ENCODE assay signal across 21 cellular contexts in the genomic region with DNA sequence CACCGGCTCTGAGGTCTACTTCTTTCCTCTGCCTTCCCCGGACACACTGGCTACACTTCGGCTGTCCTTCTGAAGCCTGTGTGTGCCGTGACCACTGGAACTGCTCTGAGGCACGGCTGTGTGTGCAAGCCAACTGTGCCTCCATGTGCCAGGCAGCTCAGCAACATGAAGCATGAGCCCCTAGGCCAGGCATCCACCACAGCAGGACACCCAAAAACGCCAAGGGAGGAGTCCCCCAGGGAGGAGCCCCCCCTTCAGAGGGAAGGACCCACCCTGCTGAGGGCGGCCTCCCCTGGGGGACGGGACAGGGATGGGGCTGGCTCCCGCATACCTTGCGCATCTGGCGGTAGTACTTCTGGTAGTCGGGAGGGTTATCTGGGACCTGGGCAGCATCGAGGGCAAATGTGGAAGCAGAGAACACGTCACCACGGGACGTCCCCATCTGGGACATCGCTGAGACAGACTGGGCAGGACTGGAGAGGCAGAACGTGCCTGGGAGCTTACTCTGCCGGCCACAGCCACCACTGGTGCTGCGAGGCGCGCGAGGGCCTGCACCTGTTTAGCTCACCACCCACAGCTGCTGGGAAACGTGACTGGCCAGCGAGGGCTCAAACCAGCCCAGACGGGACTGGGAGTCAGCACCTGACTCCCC. TPM values are rescaled to one million over a fixed set of nuclear protein-coding genes. Genes with fewer than 3 reads are reported as not detected.
DNase-seq lines count a peak whose midpoint lies in the region; ATAC-seq, FAIRE-seq and TF ChIP-seq lines count a peak whose summit lies in the region.
"Had no signal": no experiment of that assay in that cellular context is flagged by ENCODE, and none has a peak within 500 bp of the region (broad histone marks: within the 10 kb centered on the region; RNA-seq: fewer than 3 reads in every experiment).

No MANE protein-coding gene starts in this region.

- DNase-seq in cardiac septum (ENCODE audit: low spot score) (peak; percentile 72), left ventricle myocardium superior (no peak), RWPE1 (ENCODE audit: low spot score) (no peak), HepG2 (ENCODE audit: low spot score) (no peak), spleen (peak; percentile 44), NCI-H2171 (lab: John Stamatoyannopoulos, UW) (no peak), NCI-H2029 (lab: John Stamatoyannopoulos, UW) (no peak), A673 (ENCODE audit: low spot score) (no peak)
- DNase-seq: CD4-positive, alpha-beta memory T cell; DMS79 treated with DMSO at 0.1 percent for 48 hours; NCI-H1694 treated with DMSO at 0.1 percent for 48 hours; NCI-H446 treated with DMSO at 0.1 percent for 48 hours; NCI-H748 treated with DMSO at 0.1 percent for 48 hours; PC-9 had no signal

- H3K36me3 ChIP-seq in HepG2 (replicated peaks in 1 of 2; ENCODE audit: control insufficient read depth in 1 of 2, insufficient read depth in 2 of 2, low read length in 2 of 2) (peaks cover 23 to 82% of the 10 kb centered on the region in 2 experiments), spleen (peaks cover 0 to 99% (median 53%) of the 10 kb centered on the region in 6 donors), A673 (ENCODE audit: insufficient read depth, low read length, poor library complexity, severe bottlenecking) (peaks cover 75% of the 10 kb centered on the region)

- H3K27me3 ChIP-seq in HepG2 (ENCODE audit: control insufficient read depth in 1 of 2, insufficient read depth in 2 of 2, low read length in 2 of 2) (no peaks in the 10 kb centered on the region), spleen (replicated peaks in 1 of 7) (no peaks in the 10 kb centered on the region), A673 (replicated peaks; ENCODE audit: insufficient read depth, low read depth, low read length, poor library complexity) (no peaks in the 10 kb centered on the region)

- no peak for TF ChIP-seq RAD21 in HepG2 (CRISPR knock-in tag; IDR thresholded peaks at IDR 0.05)

- 95% methylated on average over 8 of the region's 26 CpGs for WGBS in HepG2 (ENCODE audit: low lambda C conversion rate)
- WGBS in spleen, 5 donors: 89 to 94% (median 94%) methylated on average over 17 to 26 of the region's 26 CpGs

- TF ChIP-seq CTCF in RWPE1 (conservative IDR thresholded peaks at IDR 0.05; ENCODE audit: low read depth): no peak
- TF ChIP-seq CTCF in HepG2 (CRISPR knock-in tag; IDR thresholded peaks at IDR 0.05): no peak
- TF ChIP-seq CTCF in spleen (IDR thresholded peaks at IDR 0.05 in 8 of 11, conservative IDR thresholded peaks at IDR 0.05 in 3 of 11): no peak
- TF ChIP-seq CTCF in A673 (conservative IDR thresholded peaks at IDR 0.05; ENCODE audit: low read depth, low read length): no peak

- POLR2A ChIA-PET in RWPE1 (lab: Yijun Ruan, JAX; ENCODE audit: low non-redundant PET): no interaction called here
- POLR2A ChIA-PET in HepG2 (lab: Yijun Ruan, JAX): no interaction called here
- POLR2A ChIA-PET in A673 (lab: Charles Lee; ENCODE audit: low non-redundant PET): no interaction called here

- H2AFZ ChIP-seq in HepG2 (ENCODE audit: low read length): no peak overlapping the region
- H2AFZ ChIP-seq: PC-9 had no signal

- TF ChIP-seq POLR2A in HepG2 (IDR thresholded peaks at IDR 0.05; ENCODE audit: insufficient read depth in 1 of 2, low read depth in 2 of 2, low read length in 2 of 2) (peak in 1 of 2 experiments; percentile 32; a peak in 2 of 4 replicates), spleen (IDR thresholded peaks at IDR 0.05) (no peak)

- no peak overlapping the region for H3K4me3 ChIP-seq in HepG2 (replicated peaks in 1 of 3; ENCODE audit: insufficient read depth in 1 of 3, low read depth in 2 of 3, low read length in 3 of 3)
- H3K4me3 ChIP-seq in spleen: no peak overlapping the region
- no peak overlapping the region for H3K4me3 ChIP-seq in A673 (ENCODE audit: low read depth, low read length, poor library complexity, severe bottlenecking)
- H3K4me3 ChIP-seq: A549, PC-9 had no signal

- no peaks in the 10 kb centered on the region for H3K4me1 ChIP-seq in HepG2 (ENCODE audit: insufficient read depth, low read length)
- no peaks in the 10 kb centered on the region for H3K4me1 ChIP-seq in spleen
- no peaks in the 10 kb centered on the region for H3K4me1 ChIP-seq in A673 (ENCODE audit: insufficient read depth, low read length, poor library complexity, severe bottlenecking)
- H3K4me1 ChIP-seq: A549 had no signal

- ATAC-seq in left ventricle myocardium superior (no peak), HepG2 (no peak)
- ATAC-seq: A549, HCT116, Right ventricle myocardium inferior had no signal

- CTCF ChIA-PET in RWPE1 (lab: Yijun Ruan, JAX): no interaction called here
- CTCF ChIA-PET in HepG2 (lab: Yijun Ruan, JAX; ENCODE audit: low intra/inter-chr PET ratio, low total read pairs): no interaction called here
- CTCF ChIA-PET in A673 (lab: Charles Lee): no interaction called here

- no peak for TF ChIP-seq EP300 in HepG2 (IDR thresholded peaks at IDR 0.05; ENCODE audit: low read depth in 2 of 2, low read length in 2 of 2)
- no peak for TF ChIP-seq EP300 in HepG2 (CRISPR knock-in tag; IDR thresholded peaks at IDR 0.05; ENCODE audit: borderline replicate concordance)

- intact Hi-C loops in cardiac septum (cut with DNase I): no loop called here
- intact Hi-C loops in left ventricle myocardium superior (cut with micrococcal nuclease): no loop called here
- intact Hi-C loops in HepG2 (cut with micrococcal nuclease; ENCODE audit: unreplicated experiment): no loop called here
- intact Hi-C loops in spleen (cut with DNase I; ENCODE audit: low total_unique reads): no loop called here
- intact Hi-C loops in A673 (cut with micrococcal nuclease; ENCODE audit: unreplicated experiment): no loop called here

- no peak for FAIRE-seq in HepG2 (lab: Jason Lieb, UNC)
- FAIRE-seq: A549, D721Med, G401.6, GM12891, GM19239 had no signal

- no peaks in the 10 kb centered on the region for H4K20me1 ChIP-seq in HepG2 (ENCODE audit: insufficient read depth, low read length)

- H3K9ac ChIP-seq in HepG2 (ENCODE audit: insufficient read depth, low read depth, low read length): no peak overlapping the region

- in situ Hi-C loops in HepG2 (cut with HindIII; ENCODE audit: extremely low pct_ligation_motif_present, low pct_unique_long_range_greater_than_20kb): no loop called here

- BruUV-seq in HepG2 (replicated peaks; lab: Mats Ljungman, UMichigan): no TSS peak
- no TSS peak for BruUV-seq in A673 (replicated peaks; lab: Mats Ljungman, UMichigan)

- no peak overlapping the region for H3K4me2 ChIP-seq in HepG2 (ENCODE audit: low read depth, low read length)
- H3K4me2 ChIP-seq: A549, PC-9 had no signal

- H3K27ac ChIP-seq in RWPE1 (peak overlapping the region; percentile 58), HepG2 (ENCODE audit: extremely low read length, insufficient read depth, low read length) (no peak overlapping the region), spleen (no peak overlapping the region), A673 (ENCODE audit: low read depth, low read length, poor library complexity, severe bottlenecking) (no peak overlapping the region)
- H3K27ac ChIP-seq: A549, PC-9 had no signal

- no peaks in the 10 kb centered on the region for H3K79me2 ChIP-seq in HepG2 (ENCODE audit: insufficient read depth, low read length)

- H3K9me3 ChIP-seq in HepG2 (ENCODE audit: low read length) (no peaks in the 10 kb centered on the region), spleen (no peaks in the 10 kb centered on the region), A673 (ENCODE audit: low read depth, low read length, poor library complexity, severe bottlenecking) (no peaks in the 10 kb centered on the region)
- H3K9me3 ChIP-seq: A549 had no signal

RNA-seq across cellular contexts. Expression of gene LSS, which starts 20.5 kb away (rescaled TPM):
- total RNA-seq in cardiac septum (34.9 TPM), left ventricle myocardium superior (58.3 TPM), HepG2 (2016; rRNA removed; fragmentation: Illumina TruSeq; extraction: Trizol) (73.5 and 113 TPM in 2 replicates), spleen (10 to 100 TPM; 18.2 to 31.2 (median 28.8) TPM), A673 (2021) (130 and 151 TPM in 2 replicates)
- 7.3 and 7.8 TPM in 2 replicates for total RNA-seq in HepG2 (2016; cell fraction: cytosol; rRNA removed; fragmentation: Illumina TruSeq; extraction: Trizol; ENCODE audit: low read depth)
- 62.4 and 115 TPM in 2 replicates for total RNA-seq in HepG2 (2016; cell fraction: insoluble cytoplasmic fraction; rRNA removed; fragmentation: Illumina TruSeq; extraction: Trizol)
- total RNA-seq in HepG2 (2016; cell fraction: membrane; rRNA removed; fragmentation: Illumina TruSeq; extraction: Trizol): 31.7 and 32.0 TPM in 2 replicates
- 138 and 169 TPM in 2 replicates for total RNA-seq in HepG2 (2016; cell fraction: nucleus; rRNA removed; fragmentation: Illumina TruSeq; extraction: Trizol)
- polyA plus RNA-seq in HepG2 (2011; rRNA removed) (72.6 and 182 TPM in 2 replicates), spleen (10 to 100 TPM in 1 of 3 donors, 1 to 10 TPM in 2; 6.3 to 17.5 (median 9.8) TPM)
- polyA plus RNA-seq in HepG2 (2011; cell fraction: cytosol; rRNA removed): 29.6 and 35.0 TPM in 2 replicates
- 771 and 1,172 TPM in 2 replicates for polyA plus RNA-seq in HepG2 (2011; cell fraction: nucleus; rRNA removed)
- 69.9 and 111 TPM in 2 replicates for polyA plus RNA-seq in HepG2 (2012)
- 5.3 and 5.5 TPM in 2 replicates for polyA plus RNA-seq in HepG2 (2016; cell fraction: cytosol; fragmentation: Illumina TruSeq; extraction: Trizol; ENCODE audit: low read depth)
- polyA plus RNA-seq in HepG2 (2016; cell fraction: insoluble cytoplasmic fraction; fragmentation: Illumina TruSeq; extraction: Trizol; ENCODE audit: low read depth): 44.5 and 58.2 TPM in 2 replicates
- polyA plus RNA-seq in HepG2 (2016; cell fraction: membrane; fragmentation: Illumina TruSeq; extraction: Trizol; ENCODE audit: low read depth): 14.1 and 14.6 TPM in 2 replicates
- polyA plus RNA-seq in HepG2 (2016; cell fraction: nucleus; fragmentation: Illumina TruSeq; extraction: Trizol; ENCODE audit: insufficient read depth, low read depth): 296 and 309 TPM in 2 replicates
- polyA minus RNA-seq in HepG2 (2011; rRNA and poly(A)+ RNA removed; ENCODE audit: low replicate concordance): 67.2 and 95.6 TPM in 2 replicates
- 16.2 and 25.1 TPM in 2 replicates for polyA minus RNA-seq in HepG2 (2011; cell fraction: cytosol; rRNA and poly(A)+ RNA removed)
- polyA minus RNA-seq in HepG2 (2011; cell fraction: nucleus; rRNA and poly(A)+ RNA removed): 66.3 and 114 TPM in 2 replicates

RNA-seq across cellular contexts. Expression of gene SPATC1L, which starts 23.8 kb away (rescaled TPM):
- total RNA-seq in cardiac septum (7.3 TPM), left ventricle myocardium superior (12.0 TPM), HepG2 (2016; rRNA removed; fragmentation: Illumina TruSeq; extraction: Trizol) (2.8 and 3.3 TPM in 2 replicates), spleen (10 to 100 TPM in 2 of 7 donors, 1 to 10 TPM in 5; 4.4 to 10.5 (median 7.7) TPM), A673 (2021) (30.9 and 40.6 TPM in 2 replicates)
- 2.1 and 2.7 TPM in 2 replicates for total RNA-seq in HepG2 (2016; cell fraction: cytosol; rRNA removed; fragmentation: Illumina TruSeq; extraction: Trizol; ENCODE audit: low read depth)
- 3.0 and 3.3 TPM in 2 replicates for total RNA-seq in HepG2 (2016; cell fraction: insoluble cytoplasmic fraction; rRNA removed; fragmentation: Illumina TruSeq; extraction: Trizol)
- 3.0 and 3.8 TPM in 2 replicates for total RNA-seq in HepG2 (2016; cell fraction: membrane; rRNA removed; fragmentation: Illumina TruSeq; extraction: Trizol)
- total RNA-seq in HepG2 (2016; cell fraction: nucleus; rRNA removed; fragmentation: Illumina TruSeq; extraction: Trizol): 1.5 and 1.7 TPM in 2 replicates
- polyA plus RNA-seq in HepG2 (2011; rRNA removed) (1.4 and 2.6 TPM in 2 replicates), spleen (10 to 100 TPM; 10.8 to 13.4 (median 13.1) TPM)
- polyA plus RNA-seq in HepG2 (2011; cell fraction: cytosol; rRNA removed): 1.4 and 2.8 TPM in 2 replicates
- polyA plus RNA-seq in HepG2 (2011; cell fraction: nucleus; rRNA removed): 9.6 and 9.7 TPM in 2 replicates
- polyA plus RNA-seq in HepG2 (2012): 7.3 and 10.9 TPM in 2 replicates
- polyA plus RNA-seq in HepG2 (2016; cell fraction: cytosol; fragmentation: Illumina TruSeq; extraction: Trizol; ENCODE audit: low read depth): 5.4 and 5.7 TPM in 2 replicates
- 5.9 and 7.1 TPM in 2 replicates for polyA plus RNA-seq in HepG2 (2016; cell fraction: insoluble cytoplasmic fraction; fragmentation: Illumina TruSeq; extraction: Trizol; ENCODE audit: low read depth)
- 6.0 and 7.3 TPM in 2 replicates for polyA plus RNA-seq in HepG2 (2016; cell fraction: membrane; fragmentation: Illumina TruSeq; extraction: Trizol; ENCODE audit: low read depth)
- polyA plus RNA-seq in HepG2 (2016; cell fraction: nucleus; fragmentation: Illumina TruSeq; extraction: Trizol; ENCODE audit: insufficient read depth, low read depth): 5.8 and 6.5 TPM in 2 replicates
- 2.4 and 3.4 TPM in 2 replicates for polyA minus RNA-seq in HepG2 (2011; rRNA and poly(A)+ RNA removed; ENCODE audit: low replicate concordance)
- 3.4 and 5.6 TPM in 2 replicates for polyA minus RNA-seq in HepG2 (2011; cell fraction: cytosol; rRNA and poly(A)+ RNA removed)
- polyA minus RNA-seq in HepG2 (2011; cell fraction: nucleus; rRNA and poly(A)+ RNA removed): 0.77 and 1.6 TPM in 2 replicates

RNA-seq across cellular contexts. Expression of gene FTCD, which starts 52.7 kb away (rescaled TPM):
- total RNA-seq in cardiac septum (0.83 TPM), left ventricle myocardium superior (1.5 TPM), HepG2 (2016; rRNA removed; fragmentation: Illumina TruSeq; extraction: Trizol) (78.5 and 105 TPM in 2 replicates), spleen (1 to 10 TPM in 1 of 7 donors, under 1 TPM in 1, not detected in 5; 0.81 to 1.7 TPM), A673 (2021) (5.4 and 6.6 TPM in 2 replicates)
- total RNA-seq in HepG2 (2016; cell fraction: cytosol; rRNA removed; fragmentation: Illumina TruSeq; extraction: Trizol; ENCODE audit: low read depth): 13.1 and 13.2 TPM in 2 replicates
- 61.2 and 115 TPM in 2 replicates for total RNA-seq in HepG2 (2016; cell fraction: insoluble cytoplasmic fraction; rRNA removed; fragmentation: Illumina TruSeq; extraction: Trizol)
- total RNA-seq in HepG2 (2016; cell fraction: membrane; rRNA removed; fragmentation: Illumina TruSeq; extraction: Trizol): 21.0 and 27.4 TPM in 2 replicates
- total RNA-seq in HepG2 (2016; cell fraction: nucleus; rRNA removed; fragmentation: Illumina TruSeq; extraction: Trizol): 94.5 and 110 TPM in 2 replicates
- polyA plus RNA-seq in HepG2 (2011; rRNA removed) (75.7 and 112 TPM in 2 replicates), spleen (1 to 10 TPM in 1 of 3 donors, under 1 TPM in 2; 0.35 to 2.8 (median 0.38) TPM)
- 34.7 and 61.2 TPM in 2 replicates for polyA plus RNA-seq in HepG2 (2011; cell fraction: cytosol; rRNA removed)
- polyA plus RNA-seq in HepG2 (2011; cell fraction: nucleus; rRNA removed): 656 and 751 TPM in 2 replicates
- polyA plus RNA-seq in HepG2 (2012): 108 and 140 TPM in 2 replicates
- 11.0 and 12.4 TPM in 2 replicates for polyA plus RNA-seq in HepG2 (2016; cell fraction: cytosol; fragmentation: Illumina TruSeq; extraction: Trizol; ENCODE audit: low read depth)
- 47.9 and 52.0 TPM in 2 replicates for polyA plus RNA-seq in HepG2 (2016; cell fraction: insoluble cytoplasmic fraction; fragmentation: Illumina TruSeq; extraction: Trizol; ENCODE audit: low read depth)
- 11.9 and 17.7 TPM in 2 replicates for polyA plus RNA-seq in HepG2 (2016; cell fraction: membrane; fragmentation: Illumina TruSeq; extraction: Trizol; ENCODE audit: low read depth)
- polyA plus RNA-seq in HepG2 (2016; cell fraction: nucleus; fragmentation: Illumina TruSeq; extraction: Trizol; ENCODE audit: insufficient read depth, low read depth): 369 and 379 TPM in 2 replicates
- polyA minus RNA-seq in HepG2 (2011; rRNA and poly(A)+ RNA removed; ENCODE audit: low replicate concordance): 0.42 and 84.7 TPM in 2 replicates
- 33.3 and 39.2 TPM in 2 replicates for polyA minus RNA-seq in HepG2 (2011; cell fraction: cytosol; rRNA and poly(A)+ RNA removed)
- 93.9 and 118 TPM in 2 replicates for polyA minus RNA-seq in HepG2 (2011; cell fraction: nucleus; rRNA and poly(A)+ RNA removed)
- polyA plus RNA-seq: A549; CD4-positive, alpha-beta memory T cell had no signal

Comparison
In these comparisons a context has a peak if more than half of its experiments do, and no peak if none do; other contexts are left out.
1. DNase-seq: peak in cardiac septum (single experiment) and spleen (single experiment); none in left ventricle myocardium superior (single experiment), RWPE1 (single experiment), HepG2 (single experiment), NCI-H2171 (single experiment), NCI-H2029 (single experiment) and A673 (single experiment).